ENCODE assay signal across 8 cellular contexts in the genomic region with DNA sequence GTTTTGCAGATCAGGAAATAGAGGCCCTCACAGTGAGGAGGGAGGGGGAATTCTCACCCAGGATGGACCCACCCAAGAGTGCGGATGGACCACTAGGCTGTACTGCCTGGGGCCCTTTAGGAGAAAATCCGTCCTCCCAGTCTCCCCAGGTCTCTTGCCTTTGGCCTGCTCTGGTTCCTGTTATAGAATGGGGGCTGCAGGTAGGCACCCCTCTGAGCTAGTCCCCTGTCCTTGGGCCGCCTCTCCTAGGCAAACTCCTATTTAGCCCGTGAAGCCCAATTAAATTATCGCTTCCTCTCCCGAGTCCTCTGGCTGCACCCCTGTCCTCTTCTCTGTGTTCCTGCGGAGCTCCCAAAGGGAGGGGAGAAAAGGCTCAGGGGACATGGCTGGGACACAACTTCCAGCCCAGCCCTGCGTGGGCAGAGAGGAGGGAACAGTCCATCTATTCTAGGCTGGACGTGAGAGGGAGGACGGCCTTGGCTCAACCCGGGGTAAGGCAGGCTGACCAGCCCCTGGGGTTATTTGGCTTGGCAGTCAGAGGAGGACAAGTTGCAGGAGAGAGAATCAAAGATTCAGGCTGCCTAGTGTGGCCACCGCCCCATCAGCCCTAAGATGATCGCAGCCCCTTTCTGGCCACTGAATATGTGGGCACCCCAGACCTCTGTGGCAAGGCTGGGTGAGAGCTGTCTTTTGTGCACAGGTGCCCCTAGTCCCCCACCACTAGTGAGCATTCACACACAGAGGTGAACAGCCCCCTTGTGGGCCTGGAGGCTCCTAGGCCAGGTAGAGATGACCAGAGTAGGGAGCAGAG.
DNase-seq lines count a peak whose midpoint lies in the region; ATAC-seq and TF ChIP-seq lines count a peak whose summit lies in the region.

No MANE protein-coding gene starts in this region.

- ATAC-seq in upper lobe of right lung (no peak), HG03135 (IDR thresholded peaks at IDR 0.05; ENCODE audit: unreplicated experiment) (no peak)

- DNase-seq in activated CD8-positive, alpha-beta memory T cell treated with anti-CD3 and anti-CD28 coated beads for 24 hours, result peak; percentile 64
- DNase-seq in activated CD8-positive, alpha-beta memory T cell treated with anti-CD3 and anti-CD28 coated beads, Interleukin-2, amount 50 U/mL, for 48 hours, result no peak
- peak; percentile 98 for DNase-seq in coronary artery (ENCODE audit: low spot score)
- DNase-seq in mesothelial cell of epicardium (ENCODE audit: low spot score in 2 of 2, unreplicated experiment in 2 of 2), result no peak
- peak; percentile 76 for DNase-seq in upper lobe of right lung
- DNase-seq in activated CD4-positive, CD25-positive, alpha-beta regulatory T cell (lab: John Stamatoyannopoulos, UW), result no peak
- no peak for DNase-seq in NCI-H128 (lab: John Stamatoyannopoulos, UW; ENCODE audit: unreplicated experiment)

- peak overlapping the region; percentile 99 for H3K27ac Mint-ChIP-seq in mesothelial cell of epicardium

- H3K4me3 ChIP-seq in coronary artery, result peak overlapping the region; percentile 80
- H3K4me3 ChIP-seq in upper lobe of right lung, result no peak overlapping the region

- TF ChIP-seq CTCF in coronary artery (IDR thresholded peaks at IDR 0.05) (no peak), mesothelial cell of epicardium (IDR thresholded peaks at IDR 0.05; ENCODE audit: unreplicated experiment) (no peak), upper lobe of right lung (IDR thresholded peaks at IDR 0.05) (no peak)

- H3K27ac ChIP-seq in coronary artery (peak overlapping the region; percentile 99 to 100), upper lobe of right lung (peak overlapping the region; percentile 98)

- intact Hi-C loops in upper lobe of right lung (cut with DNase I), result no loop called here

- peaks cover 69% of the 10 kb centered on the region for H3K4me1 ChIP-seq in upper lobe of right lung

- H3K27me3 Mint-ChIP-seq in mesothelial cell of epicardium (ENCODE audit: low read depth), result no peaks in the 10 kb centered on the region

- H3K9me3 ChIP-seq in upper lobe of right lung, result no peaks in the 10 kb centered on the region

- no peaks in the 10 kb centered on the region for H3K36me3 Mint-ChIP-seq in mesothelial cell of epicardium

- peak overlapping the region; percentile 22 for H3K4me3 Mint-ChIP-seq in mesothelial cell of epicardium

- no peaks in the 10 kb centered on the region for H3K27me3 ChIP-seq in upper lobe of right lung

- peaks cover 79% of the 10 kb centered on the region for H3K4me1 Mint-ChIP-seq in mesothelial cell of epicardium

- no peaks in the 10 kb centered on the region for H3K36me3 ChIP-seq in upper lobe of right lung

- H3K9me3 Mint-ChIP-seq in mesothelial cell of epicardium, result no peaks in the 10 kb centered on the region

Comparison
In these comparisons a context has a peak if more than half of its experiments do, and no peak if none do; other contexts are left out.
1. DNase-seq: peak in activated CD8-positive, alpha-beta memory T cell treated with anti-CD3 and anti-CD28 coated beads for 24 hours (single experiment), coronary artery (single experiment) and upper lobe of right lung (single experiment); none in activated CD8-positive, alpha-beta memory T cell treated with anti-CD3 and anti-CD28 coated beads, Interleukin-2, amount 50 U/mL, for 48 hours (single experiment), mesothelial cell of epicardium (0 of 2), activated CD4-positive, CD25-positive, alpha-beta regulatory T cell (0 of 4) and NCI-H128 (single experiment).